ENCODE assay signal across 12 cellular contexts in the genomic region with DNA sequence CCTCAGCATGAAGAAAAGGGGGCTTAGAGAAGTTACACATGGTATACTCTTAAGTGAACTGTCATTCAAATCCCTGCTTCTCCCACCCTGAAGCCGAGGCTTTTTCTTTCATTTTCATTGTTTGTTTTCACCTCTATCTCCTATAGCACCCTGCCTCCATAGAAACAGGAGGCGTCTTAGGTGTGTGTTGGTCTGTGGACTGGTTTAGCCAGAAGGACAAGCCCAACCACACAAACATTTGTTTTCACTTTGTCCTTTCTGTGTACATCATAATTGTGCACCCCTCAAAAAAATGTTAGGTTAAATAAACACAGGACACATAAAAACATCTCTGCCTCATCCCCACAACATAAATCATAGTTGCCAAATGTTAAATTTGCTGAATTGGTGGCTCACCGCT.
A peak's percentile ranks its signal among the peaks of the same experiment; 100 is the strongest.
DNase-seq lines count a peak whose midpoint lies in the region; ATAC-seq and TF ChIP-seq lines count a peak whose summit lies in the region.
"Had no signal": no experiment of that assay in that cellular context is flagged by ENCODE, and none has a peak within 500 bp of the region (broad histone marks: within the 10 kb centered on the region; RNA-seq: fewer than 3 reads in every experiment).

No MANE protein-coding gene starts in this region.

- CTCF ChIA-PET in HEK293T (lab: Yijun Ruan, JAX): no interaction called here

- no peaks in the 10 kb centered on the region for H3K9me3 ChIP-seq in transverse colon

- 48 to 49% methylated on average over 3 of the region's 3 CpGs for WGBS in transverse colon (ENCODE audit: low coverage in 1 of 2), 2 donors

- peaks cover 0 to 15% (median 0%) of the 10 kb centered on the region in 4 donors for H3K4me1 ChIP-seq in transverse colon

- ATAC-seq in left colon: peak; percentile 58

- intact Hi-C loops in left colon (cut with DNase I, micrococcal nuclease) (no loop called here), transverse colon (cut with DNase I; ENCODE audit: low total_unique reads) (no loop called here)

- DNase-seq in DMS153 (lab: John Stamatoyannopoulos, UW) (peak; percentile 77), HEK293T (ENCODE audit: extremely low spot score) (no peak), RPMI7951 (ENCODE audit: low read depth) (peak; percentile 79), left colon (no peak), brain microvascular endothelial cell (no peak), Ammon's horn (ENCODE audit: low spot score) (no peak), inferior parietal cortex (ENCODE audit: extremely low spot score) (no peak), transverse colon (no peak)
- DNase-seq: activated CD8-positive, alpha-beta memory T cell treated with anti-CD3 and anti-CD28 coated beads, Interleukin-2, amount 50 U/mL, for 48 hours; dorsolateral prefrontal cortex had no signal

- no peak for TF ChIP-seq POLR2A in transverse colon (IDR thresholded peaks at IDR 0.05)

- H3K4me3 ChIP-seq in brain microvascular endothelial cell (ENCODE audit: low read depth, low read length) (no peak overlapping the region), transverse colon (peak overlapping the region in 1 of 4 donors; percentile 3)
- H3K4me3 ChIP-seq: lung, SK-N-MC had no signal

- POLR2A ChIA-PET in HEK293T (lab: Yijun Ruan, JAX): no interaction called here

- H3K36me3 ChIP-seq in brain microvascular endothelial cell (replicated peaks) (no peaks in the 10 kb centered on the region), transverse colon (no peaks in the 10 kb centered on the region)

- TF ChIP-seq EP300 in transverse colon (IDR thresholded peaks at IDR 0.05; ENCODE audit: low read depth): no peak

- no peaks in the 10 kb centered on the region for H3K27me3 ChIP-seq in brain microvascular endothelial cell (replicated peaks)
- H3K27me3 ChIP-seq in transverse colon: no peaks in the 10 kb centered on the region

- in situ Hi-C loops in brain microvascular endothelial cell (cut with HindIII; ENCODE audit: low pct_ligation_motif_present, low sequenced_read_pairs): no loop called here
- in situ Hi-C loops in transverse colon (cut with MboI; ENCODE audit: low pct_ligation_motif_present in 1 of 4, low pct_unique_long_range_greater_than_20kb in 1 of 4, low sequenced_read_pairs in 3 of 4): no loop called here

- TF ChIP-seq CTCF in brain microvascular endothelial cell (IDR thresholded peaks at IDR 0.05; ENCODE audit: low read depth, low read length, missing control alignments) (no peak), transverse colon (IDR thresholded peaks at IDR 0.05) (no peak)

- H3K27ac ChIP-seq in brain microvascular endothelial cell: no peak overlapping the region
- peak overlapping the region in 1 of 4 donors; percentile 17 for H3K27ac ChIP-seq in transverse colon
- H3K27ac ChIP-seq: dorsolateral prefrontal cortex, SK-N-MC had no signal

TF ChIP-seq in HEK293T, 16 proteins besides CTCF, POLR2A, EP300 and RAD21:
- TF ChIP-seq FOXA1 (IDR thresholded peaks at IDR 0.05) (no peak), ELF4 (IDR thresholded peaks at IDR 0.05) (no peak)
- TF ChIP-seq, protein P1, sequence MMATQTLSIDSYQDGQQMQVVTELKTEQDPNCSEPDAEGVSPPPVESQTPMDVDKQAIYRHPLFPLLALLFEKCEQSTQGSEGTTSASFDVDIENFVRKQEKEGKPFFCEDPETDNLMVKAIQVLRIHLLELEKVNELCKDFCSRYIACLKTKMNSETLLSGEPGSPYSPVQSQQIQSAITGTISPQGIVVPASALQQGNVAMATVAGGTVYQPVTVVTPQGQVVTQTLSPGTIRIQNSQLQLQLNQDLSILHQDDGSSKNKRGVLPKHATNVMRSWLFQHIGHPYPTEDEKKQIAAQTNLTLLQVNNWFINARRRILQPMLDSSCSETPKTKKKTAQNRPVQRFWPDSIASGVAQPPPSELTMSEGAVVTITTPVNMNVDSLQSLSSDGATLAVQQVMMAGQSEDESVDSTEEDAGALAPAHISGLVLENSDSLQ (IDR thresholded peaks at IDR 0.05): peak; percentile 40

Comparison
In these comparisons a context has a peak if more than half of its experiments do, and no peak if none do; other contexts are left out.
1. DNase-seq: peak in DMS153 (single experiment) and RPMI7951 (single experiment); none in HEK293T (single experiment), left colon (0 of 2), brain microvascular endothelial cell (single experiment), Ammon's horn (single experiment), inferior parietal cortex (single experiment) and transverse colon (single experiment).